ENCODE assay signal across 18 cellular contexts in genomic region chr18:68667121-68667520, GRCh38.
"Had no signal": no experiment of that assay in that cellular context is flagged by ENCODE, and none has a peak within 500 bp of the region (broad histone marks: within the 10 kb centered on the region; RNA-seq: fewer than 3 reads in every experiment).

No MANE protein-coding gene starts in this region.

- DNase-seq: activated CD4-positive, alpha-beta T cell treated with anti-CD3 and anti-CD28 coated beads, Interleukin-2, amount 10 ng/mL, durations not matched to agents 24 days and 14 days; activated CD8-positive, alpha-beta T cell treated with anti-CD3 and anti-CD28 coated beads for 36 hours; activated effector memory CD4-positive, alpha-beta T cell treated with Interleukin-2 at 50 U/mL for 16 hours; activated naive CD4-positive, alpha-beta T cell treated with anti-CD3 and anti-CD28 coated beads, Interleukin-2, amount 10 ng/mL, durations not matched to agents 7 days and 5 days; activated naive CD8-positive, alpha-beta T cell treated with anti-CD3 and anti-CD28 coated beads, Interleukin-2, amount 50 U/mL, for 24 hours; activated T-cell treated with anti-CD3 and anti-CD28 coated beads, Interleukin-2, amount 50 U/mL, for 48 hours; dermis blood vessel endothelial cell; effector memory CD4-positive, alpha-beta T cell; heart left ventricle; left lung; nephron progenitor cell; nucleus accumbens; posterior cingulate gyrus; stimulated activated naive B cell treated with anti-CD40 and anti-IgM and Interleukin-4, amounts not matched to agents 10 μg/mL and 1 μg/mL and 100 μg/mL, for 72 hours; T1000; upper lobe of right lung had no signal

- H3K4me1 ChIP-seq: gastroesophageal sphincter, heart left ventricle, left lung, upper lobe of right lung had no signal

- H3K36me3 ChIP-seq: esophagus muscularis mucosa, gastroesophageal sphincter, heart left ventricle, left lung, upper lobe of right lung had no signal

- H3K4me3 ChIP-seq: esophagus muscularis mucosa, gastroesophageal sphincter, heart left ventricle, left lung, upper lobe of right lung had no signal

- H3K9me3 ChIP-seq: esophagus muscularis mucosa, gastroesophageal sphincter, heart left ventricle, left lung, upper lobe of right lung had no signal

- ATAC-seq: activated CD8-positive, alpha-beta T cell treated with anti-CD3 and anti-CD28 coated beads for 36 hours; activated naive CD8-positive, alpha-beta T cell treated with anti-CD3 and anti-CD28 coated beads, Interleukin-2, amount 50 U/mL, for 24 hours; gastroesophageal sphincter; heart left ventricle; left lung; stimulated activated naive B cell treated with anti-CD40 and anti-IgM and Interleukin-4, amounts not matched to agents 10 μg/mL and 1 μg/mL and 100 μg/mL, for 72 hours; upper lobe of right lung had no signal

- H3K27ac ChIP-seq: left lung, upper lobe of right lung had no signal

- H3K27me3 ChIP-seq: esophagus muscularis mucosa, gastroesophageal sphincter, heart left ventricle, left lung, upper lobe of right lung had no signal
